20 cellular contexts compared by ENCODE assay signal in the genomic region with DNA sequence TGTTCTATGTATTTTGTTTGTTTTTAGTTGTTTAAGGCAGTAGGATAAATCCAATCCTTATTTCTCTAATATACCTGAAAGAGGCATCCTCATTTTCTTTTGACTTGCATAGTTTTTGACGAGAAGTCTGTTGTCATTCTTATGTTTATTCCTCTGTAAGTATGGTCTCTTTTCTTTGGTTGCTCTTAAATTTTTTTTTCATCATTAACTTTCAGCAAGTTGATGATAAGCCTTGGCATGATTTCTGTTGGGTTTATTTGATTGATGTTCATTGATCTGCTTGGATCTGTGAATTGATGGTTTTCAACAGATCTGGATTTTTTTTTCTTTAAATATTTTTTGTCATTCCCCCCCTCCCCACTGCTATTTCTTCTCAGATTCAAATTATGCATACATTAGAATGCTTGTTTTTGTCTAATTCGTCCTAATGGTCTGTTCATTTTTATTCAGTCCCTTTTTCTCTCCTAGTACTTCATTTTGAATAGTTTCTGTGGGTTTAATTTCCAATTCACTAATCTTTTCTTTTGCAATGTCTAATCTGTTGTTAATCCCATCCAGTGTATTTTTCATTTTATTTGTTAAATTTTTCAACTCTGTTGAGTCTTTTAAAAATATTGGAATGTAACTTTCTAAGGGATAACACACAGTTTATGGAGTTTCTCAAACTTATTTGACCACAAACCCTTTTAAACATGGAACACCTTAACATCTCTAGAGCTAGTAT.
DNase-seq lines count a peak whose midpoint lies in the region; ATAC-seq, FAIRE-seq and TF ChIP-seq lines count a peak whose summit lies in the region.
"Had no signal": no experiment of that assay in that cellular context is flagged by ENCODE, and none has a peak within 500 bp of the region (broad histone marks: within the 10 kb centered on the region; RNA-seq: fewer than 3 reads in every experiment).

No MANE protein-coding gene starts in this region.

- H3K27ac ChIP-seq in K562 (ENCODE audit: extremely low read depth, low read depth, low read length), result no peak overlapping the region
- H3K27ac ChIP-seq in naive thymus-derived CD4-positive, alpha-beta T cell (ENCODE audit: low read depth, low read length), result no peak overlapping the region
- H3K27ac ChIP-seq: A549, dorsolateral prefrontal cortex, esophagus squamous epithelium, parathyroid adenoma, skin epidermis, tibial artery had no signal

- TF ChIP-seq CTCF in NB4 (IDR thresholded peaks at IDR 0.05; ENCODE audit: low read depth, low read length) (no peak), K562 (IDR thresholded peaks at IDR 0.05 in 2 of 3, conservative IDR thresholded peaks at IDR 0.05 in 1 of 3; ENCODE audit: insufficient read depth in 2 of 3, low read depth in 1 of 3, low read length in 3 of 3) (no peak)

- in situ Hi-C loops in K562 (cut with MboI), result no loop called here

- H3K4me1 ChIP-seq in K562 (replicated peaks in 1 of 2; ENCODE audit: control insufficient read depth in 2 of 2, insufficient read depth in 2 of 2, low read length in 2 of 2), result no peaks in the 10 kb centered on the region
- no peaks in the 10 kb centered on the region for H3K4me1 ChIP-seq in naive thymus-derived CD4-positive, alpha-beta T cell (ENCODE audit: control insufficient read depth in 2 of 2, insufficient read depth in 2 of 2, low read length in 2 of 2)
- H3K4me1 ChIP-seq: A549, esophagus squamous epithelium, parathyroid adenoma, tibial artery had no signal

- no peaks in the 10 kb centered on the region for H3K36me3 Mint-ChIP-seq in activated T-helper 17 cell treated with anti-CD3 and anti-CD28 coated beads, Interleukin-2, amount 50 U/mL, for 72 hours (ENCODE audit: low read depth)
- H3K36me3 Mint-ChIP-seq in naive thymus-derived CD4-positive, alpha-beta T cell, result no peaks in the 10 kb centered on the region
- H3K36me3 Mint-ChIP-seq: T-cell had no signal

- H3K27me3 Mint-ChIP-seq in activated T-helper 17 cell treated with anti-CD3 and anti-CD28 coated beads, Interleukin-2, amount 50 U/mL, for 72 hours, result no peaks in the 10 kb centered on the region
- no peaks in the 10 kb centered on the region for H3K27me3 Mint-ChIP-seq in naive thymus-derived CD4-positive, alpha-beta T cell
- H3K27me3 Mint-ChIP-seq: T-cell had no signal

- no peak for ATAC-seq in K562
- no peak for ATAC-seq in activated T-helper 17 cell treated with anti-CD3 and anti-CD28 coated beads, Interleukin-2, amount 50 U/mL, for 72 hours (replicated peaks)
- ATAC-seq in naive thymus-derived CD4-positive, alpha-beta T cell, result no peak
- ATAC-seq: A549; activated CD8-positive, alpha-beta T cell treated with anti-CD3 and anti-CD28 coated beads, Interleukin-2, amount 10 ng/mL, durations not matched to agents 7 days and 5 days; T-cell had no signal

- H3K36me3 ChIP-seq in K562 (ENCODE audit: control insufficient read depth, insufficient read depth, low read length), result no peaks in the 10 kb centered on the region
- no peaks in the 10 kb centered on the region for H3K36me3 ChIP-seq in naive thymus-derived CD4-positive, alpha-beta T cell (ENCODE audit: control insufficient read depth in 2 of 3, insufficient read depth in 3 of 3, low read length in 3 of 3)
- H3K36me3 ChIP-seq: esophagus squamous epithelium, tibial artery had no signal

- no peaks in the 10 kb centered on the region for H3K9me3 ChIP-seq in K562 (replicated peaks; ENCODE audit: control insufficient read depth, insufficient read depth, low read depth, low read length)
- H3K9me3 ChIP-seq in naive thymus-derived CD4-positive, alpha-beta T cell (ENCODE audit: control insufficient read depth in 2 of 3, low read length in 3 of 3), result peaks cover 0 to 7% (median 0%) of the 10 kb centered on the region in 3 experiments

- H3K4me1 Mint-ChIP-seq in activated T-helper 17 cell treated with anti-CD3 and anti-CD28 coated beads, Interleukin-2, amount 50 U/mL, for 72 hours, result no peaks in the 10 kb centered on the region
- no peaks in the 10 kb centered on the region for H3K4me1 Mint-ChIP-seq in naive thymus-derived CD4-positive, alpha-beta T cell
- H3K4me1 Mint-ChIP-seq: T-cell had no signal

- no peaks in the 10 kb centered on the region for H4K20me1 ChIP-seq in K562 (replicated peaks; ENCODE audit: control insufficient read depth, insufficient read depth, low read length)

- H2AFZ ChIP-seq in K562 (ENCODE audit: low read depth, low read length), result no peak overlapping the region
- H2AFZ ChIP-seq: parathyroid adenoma had no signal

- intact Hi-C loops in K562 (cut with micrococcal nuclease), result no loop called here
- intact Hi-C loops in naive thymus-derived CD4-positive, alpha-beta T cell (cut with micrococcal nuclease), result no loop called here

- DNase-seq in NCI-H146 (lab: John Stamatoyannopoulos, UW) (peak; percentile 20), NCI-H146 treated with DMSO at 0.1 percent for 48 hours (lab: John Stamatoyannopoulos, UW; ENCODE audit: unreplicated experiment) (no peak), NB4 (ENCODE audit: low read depth) (peak; percentile 3), K562 (ENCODE audit: extremely low read depth in 1 of 4, low spot score in 3 of 4) (no peak), kidney tubule cell (ENCODE audit: low spot score) (peak; percentile 13), NCI-H187 treated with DMSO at 0.1 percent for 48 hours (lab: John Stamatoyannopoulos, UW) (no peak)
- no peak for DNase-seq in naive thymus-derived CD4-positive, alpha-beta T cell
- DNase-seq: activated CD8-positive, alpha-beta T cell treated with anti-CD3 and anti-CD28 coated beads, Interleukin-2, amount 10 ng/mL, durations not matched to agents 7 days and 5 days; activated gamma-delta T cell; dorsolateral prefrontal cortex; esophagus squamous epithelium; H7; NCI-H1417; NCI-H524 treated with DMSO at 0.1 percent for 48 hours; T-cell; tibial artery had no signal

- TF ChIP-seq RAD21 in K562 (CRISPR knock-in tag; conservative IDR thresholded peaks at IDR 0.05 in 1 of 2, IDR thresholded peaks at IDR 0.05 in 1 of 2), result no peak

- TF ChIP-seq POLR2A in NB4 (IDR thresholded peaks at IDR 0.05; ENCODE audit: extremely low read depth, insufficient read length) (no peak), K562 (conservative IDR thresholded peaks at IDR 0.05) (no peak)

- H3K79me2 ChIP-seq in K562 (ENCODE audit: control insufficient read depth, insufficient read depth, low read length), result no peaks in the 10 kb centered on the region
- H3K79me2 ChIP-seq: parathyroid adenoma had no signal

- no peaks in the 10 kb centered on the region for H3K27me3 ChIP-seq in K562 (ENCODE audit: control insufficient read depth in 2 of 2, insufficient read depth in 2 of 2, low read length in 2 of 2)
- no peaks in the 10 kb centered on the region for H3K27me3 ChIP-seq in naive thymus-derived CD4-positive, alpha-beta T cell (ENCODE audit: control insufficient read depth in 2 of 2, insufficient read depth in 2 of 2, low read length in 2 of 2)
- H3K27me3 ChIP-seq: dorsolateral prefrontal cortex, esophagus squamous epithelium, tibial artery had no signal

- H3K9ac ChIP-seq in K562 (ENCODE audit: insufficient read depth in 1 of 2, low read depth in 2 of 2, low read length in 2 of 2), result no peak overlapping the region
- H3K9ac ChIP-seq: parathyroid adenoma had no signal

- CTCF ChIA-PET in K562 (lab: Yijun Ruan, JAX; ENCODE audit: low intra/inter-chr PET ratio), result no interaction called here
- CTCF ChIA-PET in naive thymus-derived CD4-positive, alpha-beta T cell (lab: Charles Lee), result no interaction called here

- TF ChIP-seq EP300 in K562 (IDR thresholded peaks at IDR 0.05; ENCODE audit: low read length), result no peak

- no peak for FAIRE-seq in K562 (lab: Jason Lieb, UNC)
- FAIRE-seq: A549 had no signal

- 0% methylated on average over 2 of the region's 2 CpGs for WGBS in K562 (ENCODE audit: insufficient coverage, low coverage, missing lambda C conversion rate)

- POLR2A ChIA-PET in K562 (lab: Yijun Ruan, JAX), result no interaction called here
- POLR2A ChIA-PET in naive thymus-derived CD4-positive, alpha-beta T cell (lab: Charles Lee), result no interaction called here

- peaks cover 14% of the 10 kb centered on the region for H3K9me3 Mint-ChIP-seq in activated T-helper 17 cell treated with anti-CD3 and anti-CD28 coated beads, Interleukin-2, amount 50 U/mL, for 72 hours
- peaks cover 2 to 33% (median 18%) of the 10 kb centered on the region in 11 donors for H3K9me3 Mint-ChIP-seq in naive thymus-derived CD4-positive, alpha-beta T cell

- H3K4me2 ChIP-seq in K562 (ENCODE audit: insufficient read depth, low read length), result no peak overlapping the region
- H3K4me2 ChIP-seq: A549 had no signal

- H3K27ac Mint-ChIP-seq in activated T-helper 17 cell treated with anti-CD3 and anti-CD28 coated beads, Interleukin-2, amount 50 U/mL, for 72 hours, result no peak overlapping the region
- no peak overlapping the region for H3K27ac Mint-ChIP-seq in naive thymus-derived CD4-positive, alpha-beta T cell
- H3K27ac Mint-ChIP-seq: activated CD8-positive, alpha-beta T cell treated with anti-CD3 and anti-CD28 coated beads, Interleukin-2, amount 10 ng/mL, durations not matched to agents 7 days and 5 days; T-cell had no signal

- BruUV-seq in K562 (replicated peaks; lab: Mats Ljungman, UMichigan), result no TSS peak

- no peak overlapping the region for H3K4me3 ChIP-seq in NB4 (ENCODE audit: low read depth, low read length)
- H3K4me3 ChIP-seq in K562, result no peak overlapping the region
- no peak overlapping the region for H3K4me3 ChIP-seq in naive thymus-derived CD4-positive, alpha-beta T cell (ENCODE audit: low read length)
- H3K4me3 ChIP-seq: A549, dorsolateral prefrontal cortex, esophagus squamous epithelium, skin epidermis, tibial artery had no signal

- no peak overlapping the region for H3K4me3 Mint-ChIP-seq in activated T-helper 17 cell treated with anti-CD3 and anti-CD28 coated beads, Interleukin-2, amount 50 U/mL, for 72 hours
- H3K4me3 Mint-ChIP-seq in naive thymus-derived CD4-positive, alpha-beta T cell, result no peak overlapping the region
- H3K4me3 Mint-ChIP-seq: activated CD8-positive, alpha-beta T cell treated with anti-CD3 and anti-CD28 coated beads, Interleukin-2, amount 10 ng/mL, durations not matched to agents 7 days and 5 days; T-cell had no signal

- H3K9me1 ChIP-seq in K562 (ENCODE audit: control insufficient read depth, insufficient read depth, low read length), result no peaks in the 10 kb centered on the region

TF ChIP-seq in K562, 482 proteins besides CTCF, POLR2A, EP300 and RAD21:
- TF ChIP-seq RBM25 (IDR thresholded peaks at IDR 0.05; ENCODE audit: low read depth, low read length, severe bottlenecking) (peak; percentile 32), CBX3 (IDR thresholded peaks at IDR 0.05; ENCODE audit: borderline replicate concordance in 1 of 2, low read length in 2 of 2) (0 out of 3 replicates have a peak, but pooled peaks of 1 of the 2 experiments have one; percentile 20), TAF15 (IDR thresholded peaks at IDR 0.05; ENCODE audit: low read depth, low read length) (no peak), ZFP30 (CRISPR knock-in tag; IDR thresholded peaks at IDR 0.05; ENCODE audit: borderline replicate concordance) (peak; percentile 81), SMC3 (conservative IDR thresholded peaks at IDR 0.05; ENCODE audit: insufficient read depth, low read depth, low read length) (no peak), JUND (IDR thresholded peaks at IDR 0.05; ENCODE audit: borderline replicate concordance, low read depth, low read length) (no peak), JUND (tag; IDR thresholded peaks at IDR 0.05; ENCODE audit: borderline replicate concordance, low read depth, low read length) (no peak)

Comparison
In these comparisons a context has a peak if more than half of its experiments do, and no peak if none do; other contexts are left out.
1. DNase-seq: peak in NCI-H146 (single experiment), NB4 (single experiment) and kidney tubule cell (single experiment); none in NCI-H146 treated with DMSO at 0.1 percent for 48 hours (single experiment), K562 (0 of 4), NCI-H187 treated with DMSO at 0.1 percent for 48 hours (single experiment) and naive thymus-derived CD4-positive, alpha-beta T cell (0 of 9).